Comparison of ENCODE assay signal across 8 cellular contexts in genomic region chrX:107627792-107628661, GRCh38. TPM values are rescaled to one million over a fixed set of nuclear protein-coding genes. Genes with fewer than 3 reads are reported as not detected.
DNase-seq lines count a peak whose midpoint lies in the region; ATAC-seq, FAIRE-seq and TF ChIP-seq lines count a peak whose summit lies in the region.

Gene PRPS1, plus strand, starts transcription at chrX:107628510. Its CDS starts 119 bp downstream, at chrX:107628629.

- intact Hi-C loops in heart left ventricle (cut with DNase I), result loop anchor here in 2 of 10 donors (5.0 to 10.0 kb wide), 3 partner anchors 83 to 513 kb away; partner anchors contain the start of gene RBM41 (in 1 of the 2)
- intact Hi-C loops in posterior cingulate gyrus (cut with DNase I), result loop anchor here (10.0 kb wide), 1 partner anchor 623 kb away; the partner anchor contains the start of gene MORC4

- H3K9me3 ChIP-seq in heart left ventricle, result peaks cover 0 to 3% (median 0%) of the 10 kb centered on the region in 12 donors
- H3K9me3 ChIP-seq in upper lobe of left lung, result no peaks in the 10 kb centered on the region

- peaks cover 0 to 31% of the 10 kb centered on the region in 2 donors for H3K27me3 Mint-ChIP-seq in T-cell

- H3K27ac Mint-ChIP-seq in T-cell, result peak within 1 kb of the TSS; percentile 88

- CTCF ChIA-PET in T-cell (lab: Charles Lee), result interaction anchor here (0.6 to 2.5 kb wide), 11 partner anchors 15 to 267 kb away, joined by 3 to 14 read pairs (median 6); partner anchors contain the start of genes NCBP2L (in 2 of the 2), MID2 (in 1 of the 2) and TSC22D3 (in 1 of the 2)

- H3K27ac ChIP-seq in adipose tissue (ENCODE audit: low read depth, low read length) (no peak within 1 kb of the TSS), heart left ventricle (peak within 1 kb of the TSS in 11 of 12 donors; percentile 55 to 83 (median 75)), upper lobe of left lung (peak within 1 kb of the TSS; percentile 79 to 85 (median 83))

- no peak for TF ChIP-seq EP300 in upper lobe of left lung (IDR thresholded peaks at IDR 0.05)

- H3K4me3 Mint-ChIP-seq in T-cell, result peak within 1 kb of the TSS; percentile 87 to 95 (median 93)

- ATAC-seq in HG02840 (IDR thresholded peaks at IDR 0.05; ENCODE audit: low FRiP score, unreplicated experiment), result peak; percentile 100
- ATAC-seq in T-cell (replicated peaks in 1 of 4), result peak; percentile 96 to 98 (median 97)
- peak; percentile 99 to 100 (median 100) for ATAC-seq in heart left ventricle
- ATAC-seq in upper lobe of left lung (ENCODE audit: low FRiP score in 2 of 2), result peak; percentile 99 to 100

- H3K27me3 ChIP-seq in heart left ventricle, result peaks cover 0 to 9% (median 0%) of the 10 kb centered on the region in 9 donors
- no peaks in the 10 kb centered on the region for H3K27me3 ChIP-seq in upper lobe of left lung

- peak within 1 kb of the TSS; percentile 35 to 87 (median 66) for H3K4me3 ChIP-seq in heart left ventricle
- H3K4me3 ChIP-seq in upper lobe of left lung, result peak within 1 kb of the TSS; percentile 42 to 66 (median 62)

- FAIRE-seq in GM12891 (lab: Jason Lieb, UNC), result peak; percentile 98

- TF ChIP-seq POLR2A in GM12891 (IDR thresholded peaks at IDR 0.05; ENCODE audit: low read depth, low read length) (peak; percentile 66; the same call in 1 of the 2 replicates), heart left ventricle (IDR thresholded peaks at IDR 0.05) (peak in 1 of 2 donors; percentile 83), upper lobe of left lung (IDR thresholded peaks at IDR 0.05) (peak in 3 of 4 donors; percentile 65 to 77 (median 69))

- H3K36me3 ChIP-seq in heart left ventricle, result no peaks in the 10 kb centered on the region
- no peaks in the 10 kb centered on the region for H3K36me3 ChIP-seq in upper lobe of left lung

- no peaks in the 10 kb centered on the region for H3K36me3 Mint-ChIP-seq in T-cell

- POLR2A ChIA-PET in T-cell (lab: Charles Lee), result interaction anchor here (0.6 to 1.7 kb wide), 21 partner anchors 16 to 1908 kb away, joined by 3 to 18 read pairs (median 3); partner anchors contain the start of genes MID2 (in 1 of the 2), NXT2 (in 1 of the 2) and TSC22D3 (in 1 of the 2)

- TF ChIP-seq CTCF in heart left ventricle (IDR thresholded peaks at IDR 0.05) (peak in 1 of 12 donors; percentile 28), upper lobe of left lung (IDR thresholded peaks at IDR 0.05) (no peak)

- H3K4me1 Mint-ChIP-seq in T-cell, result peaks cover 31 to 36% (median 32%) of the 10 kb centered on the region in 3 donors

- WGBS in adipose tissue, 3 donors, result 2 to 30% (median 2%) methylated on average over 37 to 38 of the region's 38 CpGs
- WGBS in heart left ventricle, 4 donors, result 1 to 47% (median 22%) methylated on average over 38 of the region's 38 CpGs
- 6 to 46% methylated on average over 7 to 38 of the region's 38 CpGs for WGBS in upper lobe of left lung, 2 donors

- no peaks in the 10 kb centered on the region for H3K9me3 Mint-ChIP-seq in T-cell

- DNase-seq in GM12891 (ENCODE audit: insufficient read length, low spot score), result peak; percentile 65
- DNase-seq in NCI-H1436 treated with DMSO at 0.1 percent for 48 hours (lab: John Stamatoyannopoulos, UW), result peak; percentile 91
- DNase-seq in T-cell, result peak; percentile 69 to 91 (median 86)
- DNase-seq in heart left ventricle, result peak; percentile 90 to 93 (median 91)
- DNase-seq in posterior cingulate gyrus, result peak; percentile 68 to 98 (median 83)
- DNase-seq in upper lobe of left lung, result peak; percentile 90 to 94

- H3K4me1 ChIP-seq in heart left ventricle, result peaks cover 0 to 11% (median 0%) of the 10 kb centered on the region in 12 donors
- H3K4me1 ChIP-seq in upper lobe of left lung, result peaks cover 0 to 7% (median 2%) of the 10 kb centered on the region in 4 donors

TF ChIP-seq in GM12891, 5 proteins besides CTCF, POLR2A, EP300 and RAD21:
- TF ChIP-seq TAF1 (IDR thresholded peaks at IDR 0.05; ENCODE audit: low read depth, low read length) (peak; percentile 46; the same call in 1 of the 2 replicates), POU2F2 (IDR thresholded peaks at IDR 0.05; ENCODE audit: low read depth, low read length) (no peak)

RNA-seq across cellular contexts. Expression of gene PRPS1, which starts in this region (rescaled TPM):
- 45.1 TPM for polyA plus RNA-seq in GM12891 (2012; ENCODE audit: low read depth, missing spikeins)
- total RNA-seq in T-cell (10 to 100 TPM; 57.9 to 74.0 (median 60.7) TPM), heart left ventricle (10 to 100 TPM; 19.4 to 32.0 (median 25.0) TPM), upper lobe of left lung (10 to 100 TPM; 10.5 to 32.7 (median 24.6) TPM)
- polyA plus RNA-seq in adipose tissue (10 to 100 TPM; 12.1 to 28.6 (median 27.4) TPM), heart left ventricle (10 to 100 TPM in 1 of 2 donors, 1 to 10 TPM in 1; 7.2 to 41.0 TPM)
